Comparison of ENCODE assay signal across 26 cellular contexts in the genomic region with DNA sequence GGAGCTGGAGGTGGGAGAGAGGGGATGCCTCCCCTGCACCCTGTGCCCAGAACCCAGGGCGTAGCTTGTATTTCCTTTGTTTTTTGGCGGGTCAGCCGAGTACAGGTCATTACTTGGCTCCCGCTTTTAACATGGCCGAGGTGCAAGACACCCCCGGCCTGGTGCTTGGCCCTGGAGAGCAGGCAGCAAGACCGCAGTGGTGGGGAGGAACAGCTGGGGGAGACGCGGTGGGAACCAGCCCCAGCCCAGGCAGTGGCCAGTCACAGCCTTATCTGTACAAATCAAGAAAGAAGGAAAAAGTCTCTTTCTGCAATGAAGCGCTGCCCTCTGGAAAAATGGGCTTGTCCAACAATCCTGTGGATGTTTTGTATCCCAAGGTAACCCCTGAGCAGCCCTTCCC.
"Had no signal": no experiment of that assay in that cellular context is flagged by ENCODE, and none has a peak within 500 bp of the region (broad histone marks: within the 10 kb centered on the region; RNA-seq: fewer than 3 reads in every experiment).

No MANE protein-coding gene starts in this region.

- H3K27me3 Mint-ChIP-seq: activated B cell treated with CpG ODN at 0.5 μM for 24 hours; activated CD4-positive, alpha-beta T cell treated with anti-CD3 and anti-CD28 coated beads, Interleukin-2, amount 10 ng/mL, durations not matched to agents 24 days and 14 days; activated naive CD8-positive, alpha-beta T cell treated with anti-CD3 and anti-CD28 coated beads, Interleukin-2, amount 50 U/mL, for 24 hours had no signal

- DNase-seq: activated B cell treated with CpG ODN at 0.5 μM for 24 hours; activated CD4-positive, alpha-beta T cell treated with anti-CD3 and anti-CD28 coated beads for 1 hour; activated CD4-positive, alpha-beta T cell treated with anti-CD3 and anti-CD28 coated beads, Interleukin-2, amount 10 ng/mL, durations not matched to agents 24 days and 14 days; activated CD4-positive, alpha-beta T cell treated with anti-CD3 and anti-CD28 coated beads, Interleukin-2, amount 50 U/mL, for 48 hours; activated naive CD4-positive, alpha-beta T cell treated with anti-CD3 and anti-CD28 coated beads, Interleukin-2, amount 50 U/mL, for 16 hours; activated naive CD8-positive, alpha-beta T cell treated with anti-CD3 and anti-CD28 coated beads, Interleukin-2, amount 50 U/mL, for 24 hours; activated T-cell treated with anti-CD3 and anti-CD28 coated beads, Interleukin-2, amount 50 U/mL, for 48 hours; amniotic stem cell; cerebellar nuclear complex; MG63; MV-4-11; NCI-H1092 treated with DMSO at 0.1 percent for 48 hours; NCI-H1417 treated with DMSO at 0.1 percent for 48 hours; NCI-H1694; NCI-H2029 treated with DMSO at 0.1 percent for 48 hours; NCI-H510A treated with DMSO at 0.1 percent for 48 hours; NCI-H69; NK-92 treated with Interleukin-12 subunit alpha and Interleukin-12 subunit beta, amount 100 ng/mL, for 24 hours; OCI-M1; RPMI8226; SJCRH30; T-helper 9 cell had no signal

- ATAC-seq: activated naive CD8-positive, alpha-beta T cell treated with anti-CD3 and anti-CD28 coated beads, Interleukin-2, amount 50 U/mL, for 24 hours; Panc1; Right ventricle myocardium inferior had no signal

- H3K9me3 Mint-ChIP-seq: activated B cell treated with CpG ODN at 0.5 μM for 24 hours; activated CD4-positive, alpha-beta T cell treated with anti-CD3 and anti-CD28 coated beads, Interleukin-2, amount 10 ng/mL, durations not matched to agents 24 days and 14 days; activated naive CD8-positive, alpha-beta T cell treated with anti-CD3 and anti-CD28 coated beads, Interleukin-2, amount 50 U/mL, for 24 hours; brain; T-helper 1 cell treated with Interleukin-12 subunit alpha and Interleukin-12 subunit beta and Interleukin-4 antibody, amounts not matched to agents 30 μg/mL and 1 μg/mL, for 36 hours had no signal

- H3K27ac Mint-ChIP-seq: activated B cell treated with CpG ODN at 0.5 μM for 24 hours; activated CD4-positive, alpha-beta T cell treated with anti-CD3 and anti-CD28 coated beads, Interleukin-2, amount 10 ng/mL, durations not matched to agents 24 days and 14 days; activated naive CD8-positive, alpha-beta T cell treated with anti-CD3 and anti-CD28 coated beads, Interleukin-2, amount 50 U/mL, for 24 hours; T-helper 1 cell treated with Interleukin-12 subunit alpha and Interleukin-12 subunit beta and Interleukin-4 antibody, amounts not matched to agents 30 μg/mL and 1 μg/mL, for 36 hours had no signal

- H3K4me3 Mint-ChIP-seq: activated B cell treated with CpG ODN at 0.5 μM for 24 hours; activated CD4-positive, alpha-beta T cell treated with anti-CD3 and anti-CD28 coated beads, Interleukin-2, amount 10 ng/mL, durations not matched to agents 24 days and 14 days; activated naive CD8-positive, alpha-beta T cell treated with anti-CD3 and anti-CD28 coated beads, Interleukin-2, amount 50 U/mL, for 24 hours; brain; T-helper 1 cell treated with Interleukin-12 subunit alpha and Interleukin-12 subunit beta and Interleukin-4 antibody, amounts not matched to agents 30 μg/mL and 1 μg/mL, for 36 hours had no signal

- H3K4me1 Mint-ChIP-seq: activated B cell treated with CpG ODN at 0.5 μM for 24 hours had no signal
